Comparison of ENCODE assay signal across 27 cellular contexts in genomic region chr15:85109333-85109732, GRCh38.
"Had no signal": no experiment of that assay in that cellular context is flagged by ENCODE, and none has a peak within 500 bp of the region (broad histone marks: within the 10 kb centered on the region; RNA-seq: fewer than 3 reads in every experiment).

No MANE protein-coding gene starts in this region.

- H3K9me3 Mint-ChIP-seq: activated CD8-positive, alpha-beta T cell treated with anti-CD3 and anti-CD28 coated beads for 36 hours; activated naive CD4-positive, alpha-beta T cell treated with anti-CD3 and anti-CD28 coated beads, Interleukin-2, amount 10 ng/mL, durations not matched to agents 7 days and 5 days; activated naive CD4-positive, alpha-beta T cell treated with anti-CD3 and anti-CD28 coated beads, Interleukin-2, amount 50 U/mL, for 72 hours; activated naive CD8-positive, alpha-beta T cell treated with anti-CD3 and anti-CD28 coated beads, Interleukin-2, amount 10 ng/mL, durations not matched to agents 7 days and 5 days; activated T-cell treated with anti-CD3 and anti-CD28 coated beads, Interleukin-2, amount 50 U/mL, for 4 hours; activated T-helper 1 cell treated with anti-CD3 and anti-CD28 coated beads, Interleukin-12 subunit alpha, Interleukin-12 subunit beta, Interleukin-2, Interleukin-4 antibody, amounts not matched to agents 30 ng/mL and 10 ng/mL and 1 ng/mL, durations not matched to agents 14 hours and 24 hours and 36 hours; dendritic cell treated with granulocyte-macrophage colony-stimulating factor and Interleukin-4, amounts not matched to agents 40 ng/mL and 50 ng/mL, for 4 days; effector memory CD8-positive, alpha-beta T cell; WTC11 had no signal

- H3K4me3 Mint-ChIP-seq: activated CD8-positive, alpha-beta T cell treated with anti-CD3 and anti-CD28 coated beads for 36 hours; activated naive CD4-positive, alpha-beta T cell treated with anti-CD3 and anti-CD28 coated beads, Interleukin-2, amount 10 ng/mL, durations not matched to agents 7 days and 5 days; activated naive CD8-positive, alpha-beta T cell treated with anti-CD3 and anti-CD28 coated beads, Interleukin-2, amount 10 ng/mL, durations not matched to agents 7 days and 5 days; activated T-cell treated with anti-CD3 and anti-CD28 coated beads, Interleukin-2, amount 50 U/mL, for 4 hours; activated T-helper 1 cell treated with anti-CD3 and anti-CD28 coated beads, Interleukin-12 subunit alpha, Interleukin-12 subunit beta, Interleukin-2, Interleukin-4 antibody, amounts not matched to agents 30 ng/mL and 10 ng/mL and 1 ng/mL, durations not matched to agents 14 hours and 24 hours and 36 hours; dendritic cell treated with granulocyte-macrophage colony-stimulating factor and Interleukin-4, amounts not matched to agents 40 ng/mL and 50 ng/mL, for 4 days; effector memory CD8-positive, alpha-beta T cell; WTC11 had no signal

- H3K27ac Mint-ChIP-seq: activated CD8-positive, alpha-beta T cell treated with anti-CD3 and anti-CD28 coated beads for 36 hours; activated naive CD4-positive, alpha-beta T cell treated with anti-CD3 and anti-CD28 coated beads, Interleukin-2, amount 10 ng/mL, durations not matched to agents 7 days and 5 days; activated naive CD8-positive, alpha-beta T cell treated with anti-CD3 and anti-CD28 coated beads, Interleukin-2, amount 10 ng/mL, durations not matched to agents 7 days and 5 days; activated T-helper 1 cell treated with anti-CD3 and anti-CD28 coated beads, Interleukin-12 subunit alpha, Interleukin-12 subunit beta, Interleukin-2, Interleukin-4 antibody, amounts not matched to agents 30 ng/mL and 10 ng/mL and 1 ng/mL, durations not matched to agents 14 hours and 24 hours and 36 hours; dendritic cell treated with granulocyte-macrophage colony-stimulating factor and Interleukin-4, amounts not matched to agents 40 ng/mL and 50 ng/mL, for 4 days; effector memory CD8-positive, alpha-beta T cell; WTC11 had no signal

- H3K4me1 Mint-ChIP-seq: activated naive CD4-positive, alpha-beta T cell treated with anti-CD3 and anti-CD28 coated beads, Interleukin-2, amount 10 ng/mL, durations not matched to agents 7 days and 5 days; activated naive CD8-positive, alpha-beta T cell treated with anti-CD3 and anti-CD28 coated beads, Interleukin-2, amount 10 ng/mL, durations not matched to agents 7 days and 5 days; WTC11 had no signal

- ATAC-seq: activated CD8-positive, alpha-beta T cell treated with anti-CD3 and anti-CD28 coated beads for 36 hours; activated naive CD4-positive, alpha-beta T cell treated with anti-CD3 and anti-CD28 coated beads, Interleukin-2, amount 50 U/mL, for 72 hours; activated T-cell treated with anti-CD3 and anti-CD28 coated beads, Interleukin-2, amount 50 U/mL, for 4 hours; effector memory CD8-positive, alpha-beta T cell; foreskin keratinocyte; gastrocnemius medialis; heart left ventricle; WTC11 had no signal

- H3K27ac ChIP-seq: brain microvascular endothelial cell, colonic mucosa, esophagus muscularis mucosa, foreskin keratinocyte, gastrocnemius medialis, heart left ventricle had no signal

- H3K4me3 ChIP-seq: colonic mucosa, esophagus muscularis mucosa, gastrocnemius medialis, heart left ventricle had no signal

- H3K27me3 ChIP-seq: brain microvascular endothelial cell, colonic mucosa, esophagus muscularis mucosa, foreskin keratinocyte, gastrocnemius medialis, heart left ventricle had no signal

- DNase-seq: activated CD4-positive, alpha-beta T cell treated with anti-CD3 and anti-CD28 coated beads for 1 hour; activated CD4-positive, alpha-beta T cell treated with anti-CD3 and anti-CD28 coated beads for 48 hours; activated CD4-positive, alpha-beta T cell treated with anti-CD3 and anti-CD28 coated beads, Interleukin-2, amount 50 U/mL, for 1 hour; activated CD4-positive, alpha-beta T cell treated with anti-CD3 and anti-CD28 coated beads, Interleukin-2, amount 50 U/mL, for 48 hours; activated CD8-positive, alpha-beta memory T cell treated with anti-CD3 and anti-CD28 coated beads for 24 hours; activated CD8-positive, alpha-beta T cell treated with anti-CD3 and anti-CD28 coated beads for 36 hours; activated gamma-delta T cell; activated naive CD4-positive, alpha-beta T cell; activated naive CD4-positive, alpha-beta T cell treated with anti-CD3 and anti-CD28 coated beads, Interleukin-2, amount 10 ng/mL, durations not matched to agents 7 days and 5 days; activated naive CD8-positive, alpha-beta T cell treated with anti-CD3 and anti-CD28 coated beads, Interleukin-2, amount 10 ng/mL, durations not matched to agents 7 days and 5 days; activated T-cell treated with anti-CD3 and anti-CD28 coated beads, Interleukin-2, amount 50 U/mL, for 4 hours; anterior cingulate cortex; brain microvascular endothelial cell; colonic mucosa; effector CD4-positive, alpha-beta T cell; effector memory CD8-positive, alpha-beta T cell; erythroblast; foreskin keratinocyte; gastrocnemius medialis; glutamatergic neuron; heart left ventricle; T-helper 2 cell had no signal

- H3K27me3 Mint-ChIP-seq: activated CD8-positive, alpha-beta T cell treated with anti-CD3 and anti-CD28 coated beads for 36 hours; activated naive CD4-positive, alpha-beta T cell treated with anti-CD3 and anti-CD28 coated beads, Interleukin-2, amount 10 ng/mL, durations not matched to agents 7 days and 5 days; activated naive CD8-positive, alpha-beta T cell treated with anti-CD3 and anti-CD28 coated beads, Interleukin-2, amount 10 ng/mL, durations not matched to agents 7 days and 5 days; dendritic cell treated with granulocyte-macrophage colony-stimulating factor and Interleukin-4, amounts not matched to agents 40 ng/mL and 50 ng/mL, for 4 days; effector memory CD8-positive, alpha-beta T cell had no signal

- H3K36me3 Mint-ChIP-seq: activated naive CD4-positive, alpha-beta T cell treated with anti-CD3 and anti-CD28 coated beads, Interleukin-2, amount 50 U/mL, for 72 hours; WTC11 had no signal
